Comparison of ENCODE assay signal across 35 cellular contexts in genomic region chr4:6205584-6205965, GRCh38. TPM values are rescaled to one million over a fixed set of nuclear protein-coding genes. Genes with fewer than 3 reads are reported as not detected.
"Had no signal": no experiment of that assay in that cellular context is flagged by ENCODE, and none has a peak within 500 bp of the region (broad histone marks: within the 10 kb centered on the region; RNA-seq: fewer than 3 reads in every experiment).

No MANE protein-coding gene starts in this region.

- H3K27ac ChIP-seq: adrenal gland, body of pancreas, breast epithelium, PC-9, RWPE1, WERI-Rb-1 had no signal

- DNase-seq: activated CD4-positive, alpha-beta T cell treated with anti-CD3 and anti-CD28 coated beads for 1 hour; activated CD4-positive, alpha-beta T cell treated with anti-CD3 and anti-CD28 coated beads for 48 hours; activated CD4-positive, CD25-positive, alpha-beta regulatory T cell; activated CD8-positive, alpha-beta T cell treated with anti-CD3 and anti-CD28 coated beads, Interleukin-2, amount 10 ng/mL, durations not matched to agents 7 days and 5 days; activated gamma-delta T cell; activated naive CD4-positive, alpha-beta T cell treated with Interleukin-2 at 50 U/mL for 16 hours; activated T-cell treated with anti-CD3 and anti-CD28 coated beads, Interleukin-2, amount 50 U/mL, for 24 hours; body of pancreas; NCI-H1105; NCI-H1417 treated with DMSO at 0.1 percent for 48 hours; NCI-H187 treated with DMSO at 0.1 percent for 48 hours; NCI-H2081; NCI-H2171 treated with DMSO at 0.1 percent for 48 hours; NCI-H2227 treated with DMSO at 0.1 percent for 48 hours; NCI-H446 treated with DMSO at 0.1 percent for 48 hours; NCI-H524; NCI-H69; NCI-H82; PC-9; SIG-M5; SW 1271; T-helper 1 cell; T1000; WERI-Rb-1 had no signal

- H3K36me3 ChIP-seq: adrenal gland, breast epithelium, WERI-Rb-1 had no signal

- H3K4me3 Mint-ChIP-seq: activated CD8-positive, alpha-beta T cell treated with anti-CD3 and anti-CD28 coated beads, Interleukin-2, amount 10 ng/mL, durations not matched to agents 7 days and 5 days; activated T-cell treated with anti-CD3 and anti-CD28 coated beads, Interleukin-2, amount 50 U/mL, for 24 hours had no signal

- ATAC-seq: activated CD8-positive, alpha-beta T cell treated with anti-CD3 and anti-CD28 coated beads, Interleukin-2, amount 10 ng/mL, durations not matched to agents 7 days and 5 days; activated naive CD4-positive, alpha-beta T cell treated with anti-CD3 and anti-CD28 coated beads, Interleukin-2, amount 50 U/mL, for 72 hours; body of pancreas; K562; Right ventricle myocardium inferior; SK-N-SH treated with all-trans-retinoic acid at 6 μM for 48 hours had no signal

- H3K27me3 ChIP-seq: body of pancreas had no signal

- H3K4me3 ChIP-seq: adrenal gland, body of pancreas, breast epithelium, K562, PC-9 had no signal

- H3K4me1 ChIP-seq: adrenal gland, breast epithelium had no signal

- H3K27ac Mint-ChIP-seq: activated CD8-positive, alpha-beta T cell treated with anti-CD3 and anti-CD28 coated beads, Interleukin-2, amount 10 ng/mL, durations not matched to agents 7 days and 5 days; activated naive CD4-positive, alpha-beta T cell treated with anti-CD3 and anti-CD28 coated beads, Interleukin-2, amount 50 U/mL, for 72 hours; activated T-cell treated with anti-CD3 and anti-CD28 coated beads, Interleukin-2, amount 50 U/mL, for 24 hours; activated T-helper 2 cell treated with anti-CD3 and anti-CD28 coated beads, Interferon-gamma antibody, Interleukin-2, Interleukin-4, amounts not matched to agents 10 μg/mL and 5 μg/mL and 100 μg/mL, durations not matched to agents 14 hours and 24 hours and 36 hours had no signal

- H3K9me3 ChIP-seq: adrenal gland had no signal

RNA-seq across cellular contexts. Expression of gene JAKMIP1, which starts 5.2 kb away (rescaled TPM):
- total RNA-seq: cardiac septum, K562, M059J, PC-9, Right ventricle myocardium inferior, SK-MEL-5 had no signal
- polyA plus RNA-seq: K562 had no signal
